30 cellular contexts compared by ENCODE assay signal in genomic region chr5:145869753-145870152, GRCh38. TPM values are rescaled to one million over a fixed set of nuclear protein-coding genes. Genes with fewer than 3 reads are reported as not detected.
"Had no signal": no experiment of that assay in that cellular context is flagged by ENCODE, and none has a peak within 500 bp of the region (broad histone marks: within the 10 kb centered on the region; RNA-seq: fewer than 3 reads in every experiment).

No MANE protein-coding gene starts in this region.

- H3K27ac ChIP-seq: stomach, suprapubic skin, testis, thoracic aorta, thyroid gland, tibial artery, tibial nerve, transverse colon, upper lobe of left lung, upper lobe of right lung, uterus, vagina had no signal

- DNase-seq: stimulated activated CD4-positive, alpha-beta T cell treated with anti-CD3 and anti-CD28 coated beads, Interleukin-2, amount 100 ng/mL, for 48 hours; stimulated activated CD4-positive, alpha-beta T cell treated with anti-CD3 and anti-CD28 coated beads, Interleukin-4, amount 100 ng/mL, for 1 hour; stimulated activated CD4-positive, alpha-beta T cell treated with anti-CD3 and anti-CD28 coated beads, Interleukin-4, amount 100 ng/mL, for 24 hours; stimulated activated CD4-positive, alpha-beta T cell treated with anti-CD3 and anti-CD28 coated beads, Interleukin-4, amount 100 ng/mL, for 4 hours; stimulated activated CD8-positive, alpha-beta memory T cell treated with anti-CD3 and anti-CD28 coated beads, Interleukin-4, amount 100 ng/mL, for 48 hours; stimulated activated naive B cell treated with anti-CD40 and anti-IgM and Interleukin-4, amounts not matched to agents 10 μg/mL and 1 μg/mL and 100 μg/mL, for 72 hours; stimulated activated naive CD4-positive, alpha-beta T cell; stimulated activated naive CD4-positive, alpha-beta T cell treated with Interleukin-2 at 50 U/mL for 16 hours; stimulated activated naive CD8-positive, alpha-beta T cell treated with anti-CD3 and anti-CD28 coated beads, Interleukin-15, amount 100 ng/mL, for 72 hours; stimulated activated naive CD8-positive, alpha-beta T cell treated with anti-CD3 and anti-CD28 coated beads, Interleukin-15, Interleukin-2, amounts not matched to agents 100 U/mL and 50 U/mL, for 24 hours; stomach; substantia nigra; testis; thyroid gland; tibial artery; transverse colon; trophoblast cell; upper lobe of left lung; upper lobe of right lung; uterus had no signal

- H3K9me3 ChIP-seq: stomach, suprapubic skin, testis, thoracic aorta, thyroid gland, tibial artery, tibial nerve, transverse colon, upper lobe of left lung, upper lobe of right lung, uterus, vagina had no signal

- H3K4me3 ChIP-seq: stomach, suprapubic skin, testis, thoracic aorta, thyroid gland, tibial artery, tibial nerve, transverse colon, upper lobe of left lung, upper lobe of right lung, uterus, vagina had no signal

- ATAC-seq: stimulated activated effector memory CD8-positive, alpha-beta T cell treated with anti-CD3 and anti-CD28 coated beads, Interleukin-12 subunit alpha, Interleukin-12 subunit beta, amount 100 ng/mL, for 72 hours; stimulated activated memory B cell treated with anti-CD40 and anti-IgM and Interleukin-4, amounts not matched to agents 10 μg/mL and 1 μg/mL and 100 μg/mL, for 72 hours; stimulated activated naive B cell treated with anti-CD40 and anti-IgM and Interleukin-4, amounts not matched to agents 10 μg/mL and 1 μg/mL and 100 μg/mL, for 72 hours; stimulated activated naive CD8-positive, alpha-beta T cell treated with anti-CD3 and anti-CD28 coated beads, Interleukin-15, amount 100 ng/mL, for 72 hours; stimulated activated naive CD8-positive, alpha-beta T cell treated with anti-CD3 and anti-CD28 coated beads, Interleukin-15, Interleukin-2, amounts not matched to agents 100 U/mL and 50 U/mL, for 24 hours; upper lobe of right lung had no signal

- H3K4me1 ChIP-seq: stomach, suprapubic skin, testis, thyroid gland, tibial artery, tibial nerve, upper lobe of left lung, upper lobe of right lung, uterus, vagina had no signal

- H3K27me3 ChIP-seq: stomach, suprapubic skin, testis, thyroid gland, tibial nerve, transverse colon, upper lobe of left lung, upper lobe of right lung, uterus, vagina had no signal

- H3K36me3 ChIP-seq: stomach, suprapubic skin, thoracic aorta, thyroid gland, tibial artery, tibial nerve, transverse colon, upper lobe of left lung, upper lobe of right lung, uterus, vagina had no signal

RNA-seq across cellular contexts. Expression of gene GRXCR2, which starts 3.1 kb away (rescaled TPM):
- total RNA-seq: stomach, subcutaneous adipose tissue, temporal lobe, thoracic aorta, tibial nerve, transverse colon, upper lobe of left lung, upper lobe of right lung, ureter, urinary bladder, uterus, vagina had no signal
